ENCODE assay signal across 8 cellular contexts in the genomic region with DNA sequence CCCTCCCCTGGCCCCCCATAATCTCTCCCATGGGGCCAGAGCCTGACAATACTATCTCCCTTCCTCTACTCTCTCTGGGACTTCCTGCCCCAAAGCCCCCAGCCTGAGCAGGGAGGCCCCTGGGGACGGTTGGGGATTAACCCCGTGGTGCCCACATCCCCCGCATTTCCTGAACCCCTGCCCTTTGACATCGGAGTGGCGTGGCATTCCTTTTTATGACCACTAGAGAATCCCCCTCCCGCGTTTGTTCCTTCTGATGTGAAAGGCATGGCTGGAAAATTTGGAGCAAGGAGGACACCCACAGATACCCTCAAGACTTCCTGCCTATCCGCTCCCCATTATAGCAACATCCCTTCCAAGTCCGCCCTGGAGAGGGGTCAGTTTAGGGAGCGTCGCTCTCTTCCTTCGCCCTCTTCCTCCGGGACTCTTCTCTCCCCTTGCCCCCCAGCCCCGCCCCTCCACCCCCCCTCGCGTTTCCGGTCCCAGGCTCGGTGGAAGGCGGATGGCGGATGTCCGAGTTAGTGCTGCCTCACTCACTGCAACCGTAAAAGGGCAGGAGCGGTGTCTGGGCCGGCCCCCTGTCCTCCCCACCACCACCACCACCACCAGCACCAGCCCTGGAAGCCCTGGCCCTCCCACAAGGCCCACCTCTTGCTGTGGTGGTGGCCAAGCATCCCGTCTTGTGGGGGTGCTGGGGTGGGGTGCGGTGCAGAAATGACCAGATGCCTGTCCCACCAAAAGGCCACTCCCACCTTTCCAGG. TPM values are rescaled to one million over a fixed set of nuclear protein-coding genes. Genes with fewer than 3 reads are reported as not detected.
A peak's percentile ranks its signal among the peaks of the same experiment; 100 is the strongest.
DNase-seq lines count a peak whose midpoint lies in the region; ATAC-seq and TF ChIP-seq lines count a peak whose summit lies in the region.

No MANE protein-coding gene starts in this region.

- ATAC-seq in HG02759 (IDR thresholded peaks at IDR 0.05; ENCODE audit: unreplicated experiment) = peak; percentile 29
- ATAC-seq in HG02588 (IDR thresholded peaks at IDR 0.05; ENCODE audit: unreplicated experiment) = no peak

- H3K4me3 ChIP-seq in DOHH2 (ENCODE audit: low read length) (peak overlapping the region; percentile 77), SK-N-SH (ENCODE audit: low read depth in 2 of 2, low read length in 1 of 2) (peak overlapping the region; percentile 74 to 98), dorsolateral prefrontal cortex (peak overlapping the region; percentile 65 to 100 (median 96)), lower leg skin (ENCODE audit: low read depth, poor library complexity, severe bottlenecking) (peak overlapping the region; percentile 90)

- peaks cover 9% of the 10 kb centered on the region for H3K36me3 ChIP-seq in DOHH2 (ENCODE audit: control insufficient read depth, low read length)
- peaks cover 0 to 4% of the 10 kb centered on the region in 2 experiments for H3K36me3 ChIP-seq in SK-N-SH (replicated peaks in 1 of 2; ENCODE audit: control insufficient read depth in 1 of 2, insufficient read depth in 2 of 2, low read length in 1 of 2)

- H3K27me3 ChIP-seq in DOHH2 (ENCODE audit: control insufficient read depth, low read length) (no peaks in the 10 kb centered on the region), SK-N-SH (ENCODE audit: insufficient read depth) (no peaks in the 10 kb centered on the region), dorsolateral prefrontal cortex (no peaks in the 10 kb centered on the region)

- WGBS in SK-N-SH (ENCODE audit: low lambda C conversion rate) = 1% methylated on average over 25 of the region's 26 CpGs
- WGBS in lower leg skin, 2 donors = 2 to 5% methylated on average over 23 to 26 of the region's 26 CpGs

- peak overlapping the region; percentile 92 for H3K9ac ChIP-seq in SK-N-SH

- TF ChIP-seq EP300 in SK-N-SH (IDR thresholded peaks at IDR 0.05; ENCODE audit: borderline replicate concordance in 1 of 2, low read depth in 1 of 2, low read length in 1 of 2) = no peak

- TF ChIP-seq CTCF in DOHH2 (IDR thresholded peaks at IDR 0.05; ENCODE audit: low read depth, low read length, poor library complexity, severe bottlenecking) (peak; percentile 30), SK-N-SH (IDR thresholded peaks at IDR 0.05) (no peak), dorsolateral prefrontal cortex (IDR thresholded peaks at IDR 0.05 in 54 of 56, conservative IDR thresholded peaks at IDR 0.05 in 2 of 56; ENCODE audit: low read depth in 1 of 56, partially characterized antibody in 56 of 56) (no peak), lower leg skin (IDR thresholded peaks at IDR 0.05) (no peak)

- peak overlapping the region; percentile 98 for H3K4me2 ChIP-seq in DOHH2 (ENCODE audit: low read length)
- peak overlapping the region; percentile 100 for H3K4me2 ChIP-seq in SK-N-SH

- H2AFZ ChIP-seq in SK-N-SH (ENCODE audit: low read depth) = no peak overlapping the region; the same call in 1 of the 2 replicates

- H3K27ac ChIP-seq in DOHH2 (ENCODE audit: low read depth, low read length) (peak overlapping the region; percentile 84), SK-N-SH (ENCODE audit: low read depth in 2 of 2, low read length in 1 of 2) (peak overlapping the region; percentile 60 to 88; a peak in 2 of 4 replicates), dorsolateral prefrontal cortex (peak overlapping the region in 54 of 59 donors; percentile 18 to 93 (median 84)), temporal lobe (ENCODE audit: low read depth, low read length) (peak overlapping the region; percentile 61)

- H3F3A ChIP-seq in DOHH2 (ENCODE audit: control insufficient read depth, insufficient read depth) = peaks cover 14% of the 10 kb centered on the region
- H3F3A ChIP-seq in SK-N-SH (replicated peaks; ENCODE audit: insufficient read depth) = peaks cover 18% of the 10 kb centered on the region

- intact Hi-C loops in dorsolateral prefrontal cortex (cut with DNase I) = loop anchor here in 1 of 2 donors (5.0 kb wide), 1 partner anchor 133 kb away; no protein-coding TSS in a partner anchor
- intact Hi-C loops in lower leg skin (cut with DNase I; ENCODE audit: low total_unique reads) = no loop called here

- DNase-seq in SK-N-SH (peak; percentile 87), dorsolateral prefrontal cortex (peak in 1 of 10 donors; percentile 24), lower leg skin (ENCODE audit: low spot score in 2 of 2) (peak; percentile 60 to 95), NCI-H2107 treated with DMSO at 0.1 percent for 48 hours (lab: John Stamatoyannopoulos, UW; ENCODE audit: unreplicated experiment) (no peak)

- CTCF ChIA-PET in SK-N-SH (lab: Yijun Ruan, JAX) = interaction anchor here (0.9 to 2.6 kb wide), 5 partner anchors 15 to 134 kb away, joined by 3 to 11 read pairs (median 4); partner anchors contain the start of gene FOSB

- H3K9me2 ChIP-seq in DOHH2 (replicated peaks; ENCODE audit: control insufficient read depth, low read length) (no peaks in the 10 kb centered on the region), SK-N-SH (no peaks in the 10 kb centered on the region)

- peaks cover 60% of the 10 kb centered on the region for H3K4me1 ChIP-seq in DOHH2 (ENCODE audit: control insufficient read depth, low read length)
- peaks cover 6 to 12% of the 10 kb centered on the region in 2 experiments; a peak in 2 of 4 replicates for H3K4me1 ChIP-seq in SK-N-SH (ENCODE audit: control insufficient read depth in 1 of 2, insufficient read depth in 2 of 2, low read depth in 1 of 2, low read length in 1 of 2)

- POLR2A ChIA-PET in SK-N-SH (lab: Yijun Ruan, JAX) = interaction anchor here (1.0 kb wide), 1 partner anchor 13 kb away, joined by 4 read pairs; no protein-coding TSS in a partner anchor

- H3K79me2 ChIP-seq in DOHH2 (ENCODE audit: control insufficient read depth, low read length) = peaks cover 65% of the 10 kb centered on the region
- H3K79me2 ChIP-seq in SK-N-SH (ENCODE audit: insufficient read depth) = peaks cover 71% of the 10 kb centered on the region

- no peak for TF ChIP-seq POLR2A in lower leg skin (IDR thresholded peaks at IDR 0.05)

- H4K20me1 ChIP-seq in DOHH2 (ENCODE audit: control insufficient read depth, insufficient read depth, low read depth, low read length) (peaks cover 12% of the 10 kb centered on the region), SK-N-SH (ENCODE audit: insufficient read depth) (peaks cover 39% of the 10 kb centered on the region)

- TF ChIP-seq RAD21 in SK-N-SH (IDR thresholded peaks at IDR 0.05; ENCODE audit: low read length) = no peak

- H3K9me3 ChIP-seq in DOHH2 (ENCODE audit: control insufficient read depth, insufficient read depth, low read length) (no peaks in the 10 kb centered on the region), SK-N-SH (no peaks in the 10 kb centered on the region)

TF ChIP-seq in SK-N-SH, 30 proteins besides CTCF, POLR2A, EP300 and RAD21:
- TF ChIP-seq SMC3 (IDR thresholded peaks at IDR 0.05; ENCODE audit: low read depth, low read length) = no peak
- TF ChIP-seq GABPA (IDR thresholded peaks at IDR 0.05; ENCODE audit: low read depth) = peak; percentile 45
- TF ChIP-seq TAF1 (IDR thresholded peaks at IDR 0.05; ENCODE audit: borderline replicate concordance, low read depth, low read length) = peak; percentile 36; the same call in 1 of the 2 replicates

RNA-seq across cellular contexts. Expression of gene VASP, which starts 1.8 kb away (rescaled TPM):
- polyA plus RNA-seq in SK-N-SH (2012; rRNA removed) = 31.6 and 37.8 TPM in 2 replicates
- 26.2 and 30.0 TPM in 2 replicates for polyA plus RNA-seq in SK-N-SH (2012; cell fraction: cytosol; rRNA removed)
- polyA plus RNA-seq in SK-N-SH (2012; cell fraction: nucleus; rRNA removed) = 54.0 and 62.4 TPM in 2 replicates
- 10 to 100 TPM in 118 of 120 experiments, 1 to 10 TPM in 2; 7.0 to 36.7 (median 18.3) TPM for total RNA-seq in dorsolateral prefrontal cortex
- 10 to 100 TPM; 52.7 to 68.9 (median 56.5) TPM for total RNA-seq in lower leg skin
- 9.3 TPM for total RNA-seq in temporal lobe

RNA-seq across cellular contexts. Expression of gene PPM1N, which starts 10.9 kb away (rescaled TPM):
- 10.3 and 10.9 TPM in 2 replicates for polyA plus RNA-seq in SK-N-SH (2012; rRNA removed)
- 6.8 and 8.2 TPM in 2 replicates for polyA plus RNA-seq in SK-N-SH (2012; cell fraction: cytosol; rRNA removed)
- 19.9 and 24.3 TPM in 2 replicates for polyA plus RNA-seq in SK-N-SH (2012; cell fraction: nucleus; rRNA removed)
- total RNA-seq in dorsolateral prefrontal cortex (1 to 10 TPM in 108 of 120 experiments, under 1 TPM in 12; 0.59 to 4.9 (median 1.9) TPM), lower leg skin (1 to 10 TPM; 2.9 to 4.7 (median 3.6) TPM), temporal lobe (0.25 TPM)

RNA-seq across cellular contexts. Expression of gene RTN2, which starts 12.3 kb away (rescaled TPM):
- polyA plus RNA-seq in SK-N-SH (2012; rRNA removed) = 6.8 and 7.0 TPM in 2 replicates
- polyA plus RNA-seq in SK-N-SH (2012; cell fraction: cytosol; rRNA removed) = 4.3 and 6.8 TPM in 2 replicates
- polyA plus RNA-seq in SK-N-SH (2012; cell fraction: nucleus; rRNA removed) = 8.6 and 11.9 TPM in 2 replicates
- 100 to 1,000 TPM in 2 of 120 experiments, 10 to 100 TPM in 118; 18.9 to 124 (median 63.4) TPM for total RNA-seq in dorsolateral prefrontal cortex
- total RNA-seq in lower leg skin = 10 to 100 TPM in 1 of 4 donors, 1 to 10 TPM in 3; 6.4 to 11.6 (median 9.0) TPM
- 58.8 TPM for total RNA-seq in temporal lobe

RNA-seq across cellular contexts. Expression of gene FOSB, which starts 41.3 kb away (rescaled TPM):
- 38.4 and 78.2 TPM in 2 replicates for polyA plus RNA-seq in SK-N-SH (2012; rRNA removed)
- polyA plus RNA-seq in SK-N-SH (2012; cell fraction: cytosol; rRNA removed) = 19.6 and 23.8 TPM in 2 replicates
- 377 and 391 TPM in 2 replicates for polyA plus RNA-seq in SK-N-SH (2012; cell fraction: nucleus; rRNA removed)
- total RNA-seq in dorsolateral prefrontal cortex = 100 to 1,000 TPM in 2 of 120 experiments, 10 to 100 TPM in 32, 1 to 10 TPM in 86; 2.6 to 168 (median 7.7) TPM
- total RNA-seq in lower leg skin = 10 to 100 TPM in 2 of 4 donors, 1 to 10 TPM in 2; 5.9 to 18.2 (median 11.2) TPM
- total RNA-seq in temporal lobe = 0.49 TPM
